Comparison of ENCODE assay signal across 8 cellular contexts in genomic region chr4:72302981-72303704, GRCh38.
A peak's percentile ranks its signal among the peaks of the same experiment; 100 is the strongest.
DNase-seq lines count a peak whose midpoint lies in the region; ATAC-seq and TF ChIP-seq lines count a peak whose summit lies in the region.

No MANE protein-coding gene starts in this region.

- no peaks in the 10 kb centered on the region for H3F3A ChIP-seq in PC-9 (ENCODE audit: insufficient read depth, low read depth)

- no peak overlapping the region for H3K27ac Mint-ChIP-seq in activated T-helper 17 cell treated with anti-CD3 and anti-CD28 coated beads, Interleukin-2, amount 50 U/mL, for 72 hours

- in situ Hi-C loops in gastrocnemius medialis (cut with MboI; ENCODE audit: low sequenced_read_pairs in 4 of 4): loop anchor here in 1 of 4 donors (25.0 kb wide), 1 partner anchor 709 kb away; no protein-coding TSS in a partner anchor

- no peaks in the 10 kb centered on the region for H3K27me3 Mint-ChIP-seq in activated T-helper 17 cell treated with anti-CD3 and anti-CD28 coated beads, Interleukin-2, amount 50 U/mL, for 72 hours

- POLR2A ChIA-PET in PC-9 (lab: Charles Lee; ENCODE audit: unreplicated experiment): no interaction called here

- H3K4me3 Mint-ChIP-seq in activated T-helper 17 cell treated with anti-CD3 and anti-CD28 coated beads, Interleukin-2, amount 50 U/mL, for 72 hours: no peak overlapping the region

- DNase-seq in COR-L47 (lab: John Stamatoyannopoulos, UW): peak; percentile 26
- peak in 1 of 2 experiments; percentile 6 for DNase-seq in PC-9
- DNase-seq in left ventricle myocardium superior: peak; percentile 20
- no peak for DNase-seq in gastrocnemius medialis
- no peak for DNase-seq in cortex of kidney (lab: John Stamatoyannopoulos, UW)

- H3K4me2 ChIP-seq in PC-9: no peak overlapping the region

- no peak overlapping the region for H2AFZ ChIP-seq in PC-9

- intact Hi-C loops in PC-9 (cut with micrococcal nuclease; ENCODE audit: unreplicated experiment): no loop called here
- intact Hi-C loops in left ventricle myocardium superior (cut with micrococcal nuclease): no loop called here
- intact Hi-C loops in gastrocnemius medialis (cut with DNase I; ENCODE audit: low total_unique reads): no loop called here

- no peaks in the 10 kb centered on the region for H3K4me1 Mint-ChIP-seq in activated T-helper 17 cell treated with anti-CD3 and anti-CD28 coated beads, Interleukin-2, amount 50 U/mL, for 72 hours

- no peaks in the 10 kb centered on the region for H4K20me1 ChIP-seq in PC-9 (ENCODE audit: insufficient read depth)

- no TSS peak for BruUV-seq in PC-9 (replicated peaks; lab: Mats Ljungman, UMichigan)

- H3K36me3 ChIP-seq in PC-9 (ENCODE audit: low read depth) (no peaks in the 10 kb centered on the region), gastrocnemius medialis (no peaks in the 10 kb centered on the region)

- CTCF ChIA-PET in PC-9 (lab: Charles Lee): interaction anchor here (1.2 kb wide), 1 partner anchor 116 kb away, joined by 3 read pairs; no protein-coding TSS in a partner anchor

- H3K4me3 ChIP-seq in PC-9: no peak overlapping the region
- no peak overlapping the region for H3K4me3 ChIP-seq in gastrocnemius medialis

- H3K79me2 ChIP-seq in PC-9 (ENCODE audit: low read depth): no peaks in the 10 kb centered on the region

- TF ChIP-seq POLR2A in gastrocnemius medialis (IDR thresholded peaks at IDR 0.05): no peak

- no peaks in the 10 kb centered on the region for H3K27me3 ChIP-seq in PC-9 (ENCODE audit: insufficient read depth, low read depth)
- no peaks in the 10 kb centered on the region for H3K27me3 ChIP-seq in gastrocnemius medialis

- TF ChIP-seq CTCF in PC-9 (conservative IDR thresholded peaks at IDR 0.05): peak; percentile 71
- peak in 3 of 5 experiments; percentile 26 to 54 (median 45) for TF ChIP-seq CTCF in gastrocnemius medialis (IDR thresholded peaks at IDR 0.05 in 4 of 5, conservative IDR thresholded peaks at IDR 0.05 in 1 of 5)

- H3K9me3 Mint-ChIP-seq in activated T-helper 17 cell treated with anti-CD3 and anti-CD28 coated beads, Interleukin-2, amount 50 U/mL, for 72 hours: no peaks in the 10 kb centered on the region

- H3K4me1 ChIP-seq in PC-9 (replicated peaks; ENCODE audit: insufficient read depth) (no peaks in the 10 kb centered on the region), gastrocnemius medialis (no peaks in the 10 kb centered on the region)

- ATAC-seq in GM19043 (IDR thresholded peaks at IDR 0.05; ENCODE audit: low read depth, unreplicated experiment) (peak; percentile 96), HG03108 (IDR thresholded peaks at IDR 0.05; ENCODE audit: unreplicated experiment) (peak; percentile 74), left ventricle myocardium superior (peak; percentile 50), gastrocnemius medialis (no peak)
- ATAC-seq in activated T-helper 17 cell treated with anti-CD3 and anti-CD28 coated beads, Interleukin-2, amount 50 U/mL, for 72 hours (replicated peaks): peak; percentile 67

- H3K36me3 Mint-ChIP-seq in activated T-helper 17 cell treated with anti-CD3 and anti-CD28 coated beads, Interleukin-2, amount 50 U/mL, for 72 hours (ENCODE audit: low read depth): no peaks in the 10 kb centered on the region

- H3K9me3 ChIP-seq in PC-9 (ENCODE audit: insufficient read depth, low read depth) (no peaks in the 10 kb centered on the region), gastrocnemius medialis (no peaks in the 10 kb centered on the region)

- no peak overlapping the region for H3K27ac ChIP-seq in PC-9
- no peak overlapping the region for H3K27ac ChIP-seq in gastrocnemius medialis

- H3K9me2 ChIP-seq in PC-9 (ENCODE audit: insufficient read depth): no peaks in the 10 kb centered on the region

Comparison
In these comparisons a context has a peak if more than half of its experiments do, and no peak if none do; other contexts are left out.
1. DNase-seq: peak in COR-L47 (single experiment) and left ventricle myocardium superior (single experiment); none in gastrocnemius medialis (0 of 2) and cortex of kidney (single experiment).
2. ATAC-seq: peak in GM19043 (single experiment), HG03108 (single experiment), activated T-helper 17 cell treated with anti-CD3 and anti-CD28 coated beads, Interleukin-2, amount 50 U/mL, for 72 hours (single experiment) and left ventricle myocardium superior (single experiment); none in gastrocnemius medialis (0 of 2).